Comparison of ENCODE assay signal across 20 cellular contexts in genomic region chr7:40531946-40532345, GRCh38.
DNase-seq lines count a peak whose midpoint lies in the region; TF ChIP-seq lines count a peak whose summit lies in the region.
"Had no signal": no experiment of that assay in that cellular context is flagged by ENCODE, and none has a peak within 500 bp of the region (broad histone marks: within the 10 kb centered on the region; RNA-seq: fewer than 3 reads in every experiment).

No MANE protein-coding gene starts in this region.

- no peaks in the 10 kb centered on the region for H3K4me1 ChIP-seq in adipocyte (ENCODE audit: control insufficient read depth, insufficient read depth, low read length)
- H3K4me1 ChIP-seq: A549; BLaER1 treated with 17β-estradiol and CSF1 and Interleukin-3, amounts not matched to agents 10 nM and 100 nM; HAP-1 had no signal

- in situ Hi-C loops in ACHN (cut with HindIII; ENCODE audit: low pct_ligation_motif_present, low pct_unique_long_range_greater_than_20kb, low sequenced_read_pairs): no loop called here

- H3K9me3 ChIP-seq in adipocyte (ENCODE audit: control insufficient read depth, low read length): no peaks in the 10 kb centered on the region
- H3K9me3 ChIP-seq: A549; BE2C; BLaER1 treated with 17β-estradiol and CSF1 and Interleukin-3, amounts not matched to agents 10 nM and 100 nM; HAP-1 had no signal

- no peak for TF ChIP-seq CTCF in AG10803 (conservative IDR thresholded peaks at IDR 0.05; ENCODE audit: low read length)

- peak; percentile 83 for DNase-seq in AG10803 (ENCODE audit: low read depth)
- peak; percentile 44 for DNase-seq in EH (ENCODE audit: low read depth)
- DNase-seq in adipocyte (ENCODE audit: low read depth): peak; percentile 47
- peak; percentile 68 for DNase-seq in fibroblast of peridontal ligament (ENCODE audit: extremely low read depth)
- no peak for DNase-seq in ACHN
- DNase-seq in GM19240 (ENCODE audit: insufficient read length, low spot score): no peak
- DNase-seq in NCI-H345 (lab: John Stamatoyannopoulos, UW): no peak
- DNase-seq: 8988T; AML-193; BE2C; Calu3; CD4-positive, alpha-beta memory T cell; COR-L47; DMS53; DMS79 treated with DMSO at 0.1 percent for 48 hours; GOT3 had no signal

- H3K27me3 ChIP-seq in adipocyte (replicated peaks; ENCODE audit: control insufficient read depth, insufficient read depth, low read length): no peaks in the 10 kb centered on the region
- H3K27me3 ChIP-seq: BE2C; BLaER1 treated with 17β-estradiol and CSF1 and Interleukin-3, amounts not matched to agents 10 nM and 100 nM had no signal

- H3K4me3 ChIP-seq in AG10803 (ENCODE audit: low read length): no peak overlapping the region
- no peak overlapping the region for H3K4me3 ChIP-seq in adipocyte (ENCODE audit: low read length)
- H3K4me3 ChIP-seq: A549; BLaER1 treated with 17β-estradiol and CSF1 and Interleukin-3, amounts not matched to agents 10 nM and 100 nM; GM12878; HAP-1 had no signal

- no peak overlapping the region for H3K9ac ChIP-seq in adipocyte (ENCODE audit: low read length)
- H3K9ac ChIP-seq: BLaER1 treated with 17β-estradiol and CSF1 and Interleukin-3, amounts not matched to agents 10 nM and 100 nM had no signal

- H3K36me3 ChIP-seq in adipocyte (ENCODE audit: control insufficient read depth, insufficient read depth, low read length, severe bottlenecking): no peaks in the 10 kb centered on the region
- H3K36me3 ChIP-seq: BE2C; BLaER1 treated with 17β-estradiol and CSF1 and Interleukin-3, amounts not matched to agents 10 nM and 100 nM; HAP-1 had no signal

Comparison
In these comparisons a context has a peak if more than half of its experiments do, and no peak if none do; other contexts are left out.
1. DNase-seq: peak in AG10803 (single experiment), EH (single experiment), adipocyte (single experiment) and fibroblast of peridontal ligament (single experiment); none in ACHN (single experiment), GM19240 (single experiment) and NCI-H345 (single experiment).